8 cellular contexts compared by ENCODE assay signal in the genomic region with DNA sequence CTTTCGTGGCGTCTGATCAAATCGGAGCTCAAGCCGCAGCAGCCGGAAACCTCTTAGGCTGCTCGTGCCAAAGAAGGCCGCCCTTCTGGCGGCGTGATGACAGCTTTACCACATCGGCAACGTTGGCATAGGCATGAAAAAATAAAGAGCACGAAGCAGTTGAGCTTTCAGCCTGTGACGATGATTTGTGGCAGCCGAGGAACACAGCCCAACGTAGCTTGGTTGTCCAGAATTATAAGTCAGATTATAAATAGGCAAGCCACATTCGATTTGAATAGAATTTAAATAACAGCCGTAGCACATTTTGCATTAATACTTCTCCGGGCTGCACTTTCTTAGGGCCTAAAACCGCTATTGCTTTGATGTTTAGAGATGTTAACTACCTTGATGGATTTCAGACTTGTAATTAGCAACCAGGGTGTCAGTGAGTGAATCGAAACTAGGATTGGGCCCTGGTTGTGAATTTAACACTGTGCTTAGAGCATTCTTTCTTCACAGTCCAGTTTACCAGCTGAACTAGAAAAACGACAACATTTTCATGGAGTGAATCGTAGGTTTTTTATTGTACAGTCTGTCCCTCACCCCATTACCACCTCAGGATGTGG. TPM values are rescaled to one million over a fixed set of nuclear protein-coding genes. Genes with fewer than 3 reads are reported as not detected.
DNase-seq lines count a peak whose midpoint lies in the region; ATAC-seq and TF ChIP-seq lines count a peak whose summit lies in the region.

No MANE protein-coding gene starts in this region.

- no peaks in the 10 kb centered on the region for H3K27me3 ChIP-seq in breast epithelium

- H3K4me3 ChIP-seq in GM12875 (ENCODE audit: low read depth, low read length) (peak overlapping the region; percentile 50), WI38 (ENCODE audit: low read depth, low read length) (peak overlapping the region; percentile 98), breast epithelium (peak overlapping the region; percentile 87 to 96 (median 95))

- TF ChIP-seq CTCF in GM12875 (IDR thresholded peaks at IDR 0.05; ENCODE audit: borderline replicate concordance, insufficient read depth, low read depth, low read length) = no peak
- TF ChIP-seq CTCF in WI38 (IDR thresholded peaks at IDR 0.05; ENCODE audit: low read depth, low read length) = no peak
- TF ChIP-seq CTCF in breast epithelium (IDR thresholded peaks at IDR 0.05) = no peak

- peak overlapping the region; percentile 100 for H3K27ac ChIP-seq in breast epithelium

- peaks cover 0 to 16% of the 10 kb centered on the region in 2 donors for H3K4me1 ChIP-seq in breast epithelium

- no peaks in the 10 kb centered on the region for H3K36me3 ChIP-seq in breast epithelium

- TF ChIP-seq POLR2A in breast epithelium (IDR thresholded peaks at IDR 0.05) = no peak

- intact Hi-C loops in breast epithelium (cut with DNase I; ENCODE audit: low total_unique reads) = no loop called here

- DNase-seq in NCI-H2107 (lab: John Stamatoyannopoulos, UW) (peak; percentile 50), breast epithelium (ENCODE audit: low spot score in 2 of 2) (peak; percentile 70 to 83), islet precursor cell (peak; percentile 71), OCI-M2 (lab: John Stamatoyannopoulos, UW; ENCODE audit: unreplicated experiment) (no peak)
- peak; percentile 46 to 65 for DNase-seq in stimulated activated CD4-positive, alpha-beta T cell treated with anti-CD3 and anti-CD28 coated beads, Interleukin-15, amount 100 ng/mL, for 1 hour (ENCODE audit: low read depth in 1 of 2, low spot score in 1 of 2)

- peak; percentile 29 for ATAC-seq in HG02943 (IDR thresholded peaks at IDR 0.05; ENCODE audit: low read depth, unreplicated experiment)

- no peaks in the 10 kb centered on the region for H3K9me3 ChIP-seq in breast epithelium

RNA-seq across cellular contexts. Expression of a gene that starts 0.9 kb away (rescaled TPM):
- 100 to 1,000 TPM; 136 to 218 (median 151) TPM for total RNA-seq in breast epithelium

RNA-seq across cellular contexts. Expression of a gene that starts 40.4 kb away (rescaled TPM):
- 1 to 10 TPM in 1 of 3 donors, under 1 TPM in 2; 0.66 to 2.7 (median 0.73) TPM for total RNA-seq in breast epithelium
